Comparison of ENCODE assay signal across 13 cellular contexts in genomic region chr22:32622762-32623147, GRCh38.
DNase-seq lines count a peak whose midpoint lies in the region; TF ChIP-seq lines count a peak whose summit lies in the region.
"Had no signal": no experiment of that assay in that cellular context is flagged by ENCODE, and none has a peak within 500 bp of the region (broad histone marks: within the 10 kb centered on the region; RNA-seq: fewer than 3 reads in every experiment).

No MANE protein-coding gene starts in this region.

- no peaks in the 10 kb centered on the region for H3K27me3 ChIP-seq in mesendoderm (ENCODE audit: insufficient read depth, low read length, poor library complexity)
- no peaks in the 10 kb centered on the region for H3K27me3 ChIP-seq in CD8-positive, alpha-beta memory T cell (ENCODE audit: insufficient read depth, low read length, poor library complexity, severe bottlenecking)

- DNase-seq in HFFc6, result no peak
- DNase-seq in coronary artery (ENCODE audit: low spot score), result no peak
- peak; percentile 28 for DNase-seq in mesendoderm
- DNase-seq in DMS79 (lab: John Stamatoyannopoulos, UW), result no peak
- no peak for DNase-seq in ACHN
- DNase-seq in RWPE1 (ENCODE audit: low spot score), result no peak
- no peak for DNase-seq in CD8-positive, alpha-beta memory T cell
- DNase-seq: activated naive CD4-positive, alpha-beta T cell treated with anti-CD3 and anti-CD28 coated beads, Interleukin-2, amount 10 ng/mL, durations not matched to agents 7 days and 5 days; DMS79 treated with DMSO at 0.1 percent for 48 hours; naive thymus-derived CD4-positive, alpha-beta T cell; NCI-H2227 treated with DMSO at 0.1 percent for 48 hours had no signal

- H3K4me3 Mint-ChIP-seq in HFFc6, result peak overlapping the region; percentile 67
- H3K4me3 Mint-ChIP-seq in CD8-positive, alpha-beta memory T cell, result no peak overlapping the region
- H3K4me3 Mint-ChIP-seq: activated naive CD4-positive, alpha-beta T cell treated with anti-CD3 and anti-CD28 coated beads, Interleukin-2, amount 10 ng/mL, durations not matched to agents 7 days and 5 days; naive thymus-derived CD4-positive, alpha-beta T cell had no signal

- H3K36me3 Mint-ChIP-seq in HFFc6 (ENCODE audit: low read depth), result peaks cover 10% of the 10 kb centered on the region
- H3K36me3 Mint-ChIP-seq in CD8-positive, alpha-beta memory T cell, result no peaks in the 10 kb centered on the region
- H3K36me3 Mint-ChIP-seq: activated naive CD4-positive, alpha-beta T cell treated with anti-CD3 and anti-CD28 coated beads, Interleukin-2, amount 10 ng/mL, durations not matched to agents 7 days and 5 days had no signal

- no peak overlapping the region for H3K9ac ChIP-seq in mesendoderm (ENCODE audit: low read length)

- H3K36me3 ChIP-seq in mesendoderm (ENCODE audit: control insufficient read depth, insufficient read depth, low read length), result no peaks in the 10 kb centered on the region
- H3K36me3 ChIP-seq in CD8-positive, alpha-beta memory T cell (ENCODE audit: insufficient read depth, low read length), result no peaks in the 10 kb centered on the region

- peaks cover 2% of the 10 kb centered on the region; the same call in 1 of the 2 replicates for H3K27me3 Mint-ChIP-seq in HFFc6 (ENCODE audit: insufficient read depth)
- H3K27me3 Mint-ChIP-seq in CD8-positive, alpha-beta memory T cell, result peaks cover 3 to 16% of the 10 kb centered on the region in 2 donors

- H2BK5ac ChIP-seq in mesendoderm (ENCODE audit: low read length), result no peak overlapping the region

- peak overlapping the region; percentile 76 to 87 for H3K27ac ChIP-seq in coronary artery
- H3K27ac ChIP-seq in mesendoderm (ENCODE audit: low read depth, low read length), result no peak overlapping the region
- peak overlapping the region in 19 of 21 experiments; percentile 18 to 86 (median 66) for H3K27ac ChIP-seq in skin epidermis
- no peak overlapping the region for H3K27ac ChIP-seq in RWPE1
- H3K27ac ChIP-seq in CD8-positive, alpha-beta memory T cell (ENCODE audit: low read depth, low read length), result no peak overlapping the region
- H3K27ac ChIP-seq: HL-60 had no signal

- H3K79me2 ChIP-seq in mesendoderm (ENCODE audit: control insufficient read depth, insufficient read depth, low read length), result no peaks in the 10 kb centered on the region

- CTCF ChIA-PET in RWPE1 (lab: Yijun Ruan, JAX), result interaction anchor here (0.6 kb wide), 1 partner anchor 28 kb away, joined by 5 read pairs; no protein-coding TSS in a partner anchor
- CTCF ChIA-PET in CD8-positive, alpha-beta memory T cell (lab: Charles Lee), result no interaction called here

- no CpG with 5 or more reads among the region's 3 CpGs for WGBS in mesendoderm (ENCODE audit: extremely low coverage, insufficient coverage, low lambda C conversion rate)

- peaks cover 3% of the 10 kb centered on the region for H3K4me1 ChIP-seq in mesendoderm (ENCODE audit: control insufficient read depth, low read depth, low read length)
- no peaks in the 10 kb centered on the region for H3K4me1 ChIP-seq in CD8-positive, alpha-beta memory T cell (ENCODE audit: insufficient read depth, low read length)

- peaks cover 15% of the 10 kb centered on the region for H3K9me3 Mint-ChIP-seq in HFFc6
- peaks cover 0 to 3% (median 0%) of the 10 kb centered on the region in 5 donors for H3K9me3 Mint-ChIP-seq in CD8-positive, alpha-beta memory T cell
- H3K9me3 Mint-ChIP-seq: activated naive CD4-positive, alpha-beta T cell treated with anti-CD3 and anti-CD28 coated beads, Interleukin-2, amount 10 ng/mL, durations not matched to agents 7 days and 5 days had no signal

- no peak overlapping the region for H2BK120ac ChIP-seq in mesendoderm (ENCODE audit: low read depth, low read length)

- H3K4me1 Mint-ChIP-seq in HFFc6 (ENCODE audit: low read depth), result peaks cover 37% of the 10 kb centered on the region
- no peaks in the 10 kb centered on the region for H3K4me1 Mint-ChIP-seq in CD8-positive, alpha-beta memory T cell
- H3K4me1 Mint-ChIP-seq: activated naive CD4-positive, alpha-beta T cell treated with anti-CD3 and anti-CD28 coated beads, Interleukin-2, amount 10 ng/mL, durations not matched to agents 7 days and 5 days had no signal

- H3K27ac Mint-ChIP-seq in HFFc6, result peak overlapping the region; percentile 83
- H3K27ac Mint-ChIP-seq in CD8-positive, alpha-beta memory T cell, result no peak overlapping the region
- H3K27ac Mint-ChIP-seq: activated naive CD4-positive, alpha-beta T cell treated with anti-CD3 and anti-CD28 coated beads, Interleukin-2, amount 10 ng/mL, durations not matched to agents 7 days and 5 days had no signal

- H2BK15ac ChIP-seq in mesendoderm (replicated peaks; ENCODE audit: low read depth), result no peak overlapping the region

- H4K5ac ChIP-seq in mesendoderm (ENCODE audit: low read length), result no peak overlapping the region

- no peak overlapping the region for H4K8ac ChIP-seq in mesendoderm (ENCODE audit: low read depth, low read length)

- no peaks in the 10 kb centered on the region for H3K9me3 ChIP-seq in CD8-positive, alpha-beta memory T cell (ENCODE audit: low read length)

- H3K23ac ChIP-seq in mesendoderm (ENCODE audit: low read length), result no peak overlapping the region

- no peak for TF ChIP-seq CTCF in HFFc6 (IDR thresholded peaks at IDR 0.05)
- no peak for TF ChIP-seq CTCF in coronary artery (IDR thresholded peaks at IDR 0.05)
- no peak for TF ChIP-seq CTCF in RWPE1 (conservative IDR thresholded peaks at IDR 0.05; ENCODE audit: low read depth)

- H3K4me2 ChIP-seq in mesendoderm (ENCODE audit: low read length), result no peak overlapping the region

- H3K79me1 ChIP-seq in mesendoderm (ENCODE audit: low read length), result no peaks in the 10 kb centered on the region

- no peak overlapping the region for H2AK5ac ChIP-seq in mesendoderm (ENCODE audit: low read length)

- no peak overlapping the region for H3K4me3 ChIP-seq in coronary artery
- H3K4me3 ChIP-seq in mesendoderm (ENCODE audit: low read length), result no peak overlapping the region
- H3K4me3 ChIP-seq in skin epidermis, result no peak overlapping the region
- no peak overlapping the region for H3K4me3 ChIP-seq in CD8-positive, alpha-beta memory T cell (ENCODE audit: low read length)

- POLR2A ChIA-PET in RWPE1 (lab: Yijun Ruan, JAX; ENCODE audit: low non-redundant PET), result no interaction called here
- POLR2A ChIA-PET in CD8-positive, alpha-beta memory T cell (lab: Charles Lee), result no interaction called here

- in situ Hi-C loops in ACHN (cut with HindIII; ENCODE audit: low pct_ligation_motif_present, low pct_unique_long_range_greater_than_20kb, low sequenced_read_pairs), result no loop called here

- no peak overlapping the region for H3K4ac ChIP-seq in mesendoderm (ENCODE audit: low read depth, low read length)

- no peak overlapping the region for H3K18ac ChIP-seq in mesendoderm (ENCODE audit: low read length)

- H3K56ac ChIP-seq in mesendoderm (ENCODE audit: low read length), result peak overlapping the region; percentile 39

Comparison
In these comparisons a context has a peak if more than half of its experiments do, and no peak if none do; other contexts are left out.
1. H3K27ac ChIP-seq: peak in coronary artery (2 of 2) and skin epidermis (19 of 21); none in mesendoderm (single experiment), RWPE1 (single experiment) and CD8-positive, alpha-beta memory T cell (single experiment).